ENCODE assay signal across 21 cellular contexts in the genomic region with DNA sequence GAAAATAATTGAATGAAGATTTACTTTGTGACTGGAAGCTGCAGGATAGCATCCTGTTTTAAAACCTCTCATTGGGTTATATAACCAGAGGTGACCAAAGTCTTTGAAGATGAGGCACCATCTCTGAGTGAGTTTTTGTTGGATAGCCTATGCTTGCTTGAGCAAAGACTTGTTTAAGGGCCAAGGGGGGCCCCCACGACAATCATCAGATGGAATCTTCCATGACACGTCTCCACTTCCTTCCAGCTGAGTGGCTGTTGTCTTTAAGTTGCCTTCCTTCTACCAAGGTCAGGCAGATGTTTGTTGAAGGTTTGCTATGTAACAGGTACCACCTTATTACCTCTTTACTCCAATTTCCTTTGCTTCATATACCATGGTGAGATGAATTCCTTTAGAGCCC.
DNase-seq lines count a peak whose midpoint lies in the region; ATAC-seq and TF ChIP-seq lines count a peak whose summit lies in the region.
"Had no signal": no experiment of that assay in that cellular context is flagged by ENCODE, and none has a peak within 500 bp of the region (broad histone marks: within the 10 kb centered on the region; RNA-seq: fewer than 3 reads in every experiment).

No MANE protein-coding gene starts in this region.

- peak; percentile 71 for ATAC-seq in activated CD4-positive, alpha-beta T cell treated with anti-CD3 and anti-CD28 coated beads for 36 hours
- no peak for ATAC-seq in CD4-positive, CD25-positive, alpha-beta regulatory T cell (ENCODE audit: low read depth in 2 of 2)
- ATAC-seq: foreskin keratinocyte, GM12878, Panc1 had no signal

- peaks cover 1% of the 10 kb centered on the region for H3K36me3 ChIP-seq in CD4-positive, CD25-positive, alpha-beta regulatory T cell (ENCODE audit: control insufficient read depth, insufficient read depth, low read length)
- H3K36me3 ChIP-seq in OCI-LY1 (ENCODE audit: insufficient read depth, low read length) (no peaks in the 10 kb centered on the region), tibial nerve (no peaks in the 10 kb centered on the region)
- H3K36me3 ChIP-seq in effector memory CD4-positive, alpha-beta T cell (ENCODE audit: control insufficient read depth, insufficient read depth, low read length) = no peaks in the 10 kb centered on the region
- H3K36me3 ChIP-seq: HAP-1, right atrium auricular region, SJSA1 had no signal

- no peak for TF ChIP-seq EP300 in tibial nerve (IDR thresholded peaks at IDR 0.05)

- 84 to 92% methylated on average over 2 of the region's 2 CpGs for WGBS in tibial nerve, 2 donors

- H3K27me3 ChIP-seq in CD4-positive, CD25-positive, alpha-beta regulatory T cell (ENCODE audit: control insufficient read depth, insufficient read depth, low read length) = no peaks in the 10 kb centered on the region
- no peaks in the 10 kb centered on the region for H3K27me3 ChIP-seq in OCI-LY1 (ENCODE audit: insufficient read depth, low read length)
- no peaks in the 10 kb centered on the region for H3K27me3 ChIP-seq in effector memory CD4-positive, alpha-beta T cell (replicated peaks; ENCODE audit: control insufficient read depth, insufficient read depth, low read length, poor library complexity, severe bottlenecking)
- H3K27me3 ChIP-seq in tibial nerve = no peaks in the 10 kb centered on the region
- H3K27me3 ChIP-seq: BE2C, foreskin keratinocyte, right atrium auricular region, SJSA1 had no signal

- TF ChIP-seq CTCF in OCI-LY1 (IDR thresholded peaks at IDR 0.05; ENCODE audit: low read length) (no peak), tibial nerve (IDR thresholded peaks at IDR 0.05) (no peak)

- no peaks in the 10 kb centered on the region for H3F3A ChIP-seq in OCI-LY1 (ENCODE audit: insufficient read depth, low read length)

- no peaks in the 10 kb centered on the region for H3K9me3 ChIP-seq in CD4-positive, CD25-positive, alpha-beta regulatory T cell (ENCODE audit: control insufficient read depth in 2 of 2, low read length in 2 of 2)
- no peaks in the 10 kb centered on the region for H3K9me3 ChIP-seq in OCI-LY1 (ENCODE audit: low read length)
- no peaks in the 10 kb centered on the region for H3K9me3 ChIP-seq in effector memory CD4-positive, alpha-beta T cell (ENCODE audit: control insufficient read depth, low read length)
- no peaks in the 10 kb centered on the region for H3K9me3 ChIP-seq in tibial nerve
- H3K9me3 ChIP-seq: BE2C, HAP-1, right atrium auricular region, SJSA1 had no signal

- peaks cover 4% of the 10 kb centered on the region for H3K4me1 ChIP-seq in CD4-positive, CD25-positive, alpha-beta regulatory T cell (ENCODE audit: control insufficient read depth, insufficient read depth, low read length, poor library complexity, severe bottlenecking)
- H3K4me1 ChIP-seq in OCI-LY1 (ENCODE audit: insufficient read depth, low read length, severe bottlenecking) = peaks cover 58% of the 10 kb centered on the region
- H3K4me1 ChIP-seq in effector memory CD4-positive, alpha-beta T cell (ENCODE audit: control insufficient read depth, insufficient read depth, low read length, poor library complexity, severe bottlenecking) = no peaks in the 10 kb centered on the region
- peaks cover 0 to 32% (median 9%) of the 10 kb centered on the region in 4 donors for H3K4me1 ChIP-seq in tibial nerve
- H3K4me1 ChIP-seq: HAP-1, right atrium auricular region had no signal

- no peaks in the 10 kb centered on the region for H4K20me1 ChIP-seq in OCI-LY1 (ENCODE audit: insufficient read depth, low read length)

- H3K4me2 ChIP-seq in OCI-LY1 (ENCODE audit: low read length) = peak overlapping the region; percentile 3; the same call in 1 of the 2 replicates

- H3K27me3 Mint-ChIP-seq in activated CD4-positive, alpha-beta T cell treated with anti-CD3 and anti-CD28 coated beads for 36 hours = no peaks in the 10 kb centered on the region
- H3K27me3 Mint-ChIP-seq in CD4-positive, CD25-positive, alpha-beta regulatory T cell = no peaks in the 10 kb centered on the region
- H3K27me3 Mint-ChIP-seq in activated naive CD8-positive, alpha-beta T cell = no peaks in the 10 kb centered on the region

- peaks cover 24% of the 10 kb centered on the region for H3K36me3 Mint-ChIP-seq in activated CD4-positive, alpha-beta T cell treated with anti-CD3 and anti-CD28 coated beads for 36 hours (ENCODE audit: low read depth)
- H3K36me3 Mint-ChIP-seq in CD4-positive, CD25-positive, alpha-beta regulatory T cell = peaks cover 23% of the 10 kb centered on the region
- peaks cover 8% of the 10 kb centered on the region for H3K36me3 Mint-ChIP-seq in activated naive CD8-positive, alpha-beta T cell

- H3K9me3 Mint-ChIP-seq in activated CD4-positive, alpha-beta T cell treated with anti-CD3 and anti-CD28 coated beads for 36 hours (ENCODE audit: low read depth) = no peaks in the 10 kb centered on the region
- no peaks in the 10 kb centered on the region for H3K9me3 Mint-ChIP-seq in CD4-positive, CD25-positive, alpha-beta regulatory T cell
- H3K9me3 Mint-ChIP-seq in activated naive CD8-positive, alpha-beta T cell (ENCODE audit: low read depth) = no peaks in the 10 kb centered on the region
- H3K9me3 Mint-ChIP-seq: activated B cell treated with CpG ODN at 0.5 μM for 24 hours had no signal

- H3K27ac ChIP-seq in CD4-positive, CD25-positive, alpha-beta regulatory T cell (ENCODE audit: insufficient read depth, low read length, poor library complexity, severe bottlenecking) = no peak overlapping the region
- H3K27ac ChIP-seq in OCI-LY1 (ENCODE audit: low read depth, low read length, poor library complexity, severe bottlenecking) = peak overlapping the region; percentile 24
- H3K27ac ChIP-seq in effector memory CD4-positive, alpha-beta T cell (ENCODE audit: insufficient read depth, low read length, poor library complexity, severe bottlenecking) = no peak overlapping the region
- H3K27ac ChIP-seq in tibial nerve = no peak overlapping the region
- H3K27ac ChIP-seq: foreskin keratinocyte, right atrium auricular region, SJSA1 had no signal

- CTCF ChIA-PET in activated CD4-positive, alpha-beta T cell treated with anti-CD3 and anti-CD28 coated beads for 36 hours (lab: Charles Lee) = interaction anchor here (0.6 to 1.3 kb wide), 2 partner anchors 16 to 76 kb away, joined by 3 to 4 read pairs; no protein-coding TSS in a partner anchor

- POLR2A ChIA-PET in activated CD4-positive, alpha-beta T cell treated with anti-CD3 and anti-CD28 coated beads for 36 hours (lab: Charles Lee) = no interaction called here

- H3K27ac Mint-ChIP-seq in activated CD4-positive, alpha-beta T cell treated with anti-CD3 and anti-CD28 coated beads for 36 hours = no peak overlapping the region
- peak overlapping the region in 2 of 3 donors; percentile 55 to 74 for H3K27ac Mint-ChIP-seq in CD4-positive, CD25-positive, alpha-beta regulatory T cell
- H3K27ac Mint-ChIP-seq in activated naive CD8-positive, alpha-beta T cell = peak overlapping the region; percentile 10
- H3K27ac Mint-ChIP-seq: activated B cell treated with CpG ODN at 0.5 μM for 24 hours had no signal

- no peaks in the 10 kb centered on the region for H3K79me2 ChIP-seq in OCI-LY1 (ENCODE audit: insufficient read depth, low read length)

- intact Hi-C loops in activated CD4-positive, alpha-beta T cell treated with anti-CD3 and anti-CD28 coated beads for 36 hours (cut with DNase I, micrococcal nuclease) = no loop called here

- H3K9me2 ChIP-seq in OCI-LY1 (ENCODE audit: low read depth, low read length) = no peaks in the 10 kb centered on the region

- H2AFZ ChIP-seq in OCI-LY1 (ENCODE audit: low read length) = no peak overlapping the region

- peak; percentile 64 for DNase-seq in activated CD4-positive, alpha-beta T cell treated with anti-CD3 and anti-CD28 coated beads for 36 hours
- no peak for DNase-seq in activated CD4-positive, alpha-beta T cell treated with anti-CD3 and anti-CD28 coated beads, Interleukin-2, amount 50 U/mL, for 4 hours
- DNase-seq in CD4-positive, CD25-positive, alpha-beta regulatory T cell = peak in 1 of 3 donors; percentile 59
- no peak for DNase-seq in effector memory CD4-positive, alpha-beta T cell
- DNase-seq in GM19240 (ENCODE audit: insufficient read length, low spot score) = no peak
- DNase-seq in tibial nerve (ENCODE audit: low spot score in 2 of 2) = no peak
- DNase-seq: activated B cell treated with CpG ODN at 0.5 μM for 24 hours, amygdala, BE2C, caudate nucleus, foreskin keratinocyte, MV-4-11, NCI-H2029, NCI-H345 had no signal

- H3K4me3 ChIP-seq in CD4-positive, CD25-positive, alpha-beta regulatory T cell (ENCODE audit: low read depth, low read length) = no peak overlapping the region
- H3K4me3 ChIP-seq in OCI-LY1 (ENCODE audit: low read depth, low read length, poor library complexity, severe bottlenecking) (no peak overlapping the region), tibial nerve (no peak overlapping the region)
- H3K4me3 ChIP-seq in effector memory CD4-positive, alpha-beta T cell (ENCODE audit: insufficient read depth, low read depth, low read length, poor library complexity, severe bottlenecking) = no peak overlapping the region
- H3K4me3 ChIP-seq: GM12878, HAP-1, right atrium auricular region, SJSA1 had no signal

- no peak overlapping the region for H3K9ac ChIP-seq in OCI-LY1 (ENCODE audit: low read length)

- peaks cover 73% of the 10 kb centered on the region for H3K4me1 Mint-ChIP-seq in activated CD4-positive, alpha-beta T cell treated with anti-CD3 and anti-CD28 coated beads for 36 hours
- H3K4me1 Mint-ChIP-seq in CD4-positive, CD25-positive, alpha-beta regulatory T cell = peaks cover 5 to 81% (median 44%) of the 10 kb centered on the region in 4 donors
- peaks cover 75% of the 10 kb centered on the region for H3K4me1 Mint-ChIP-seq in activated naive CD8-positive, alpha-beta T cell (ENCODE audit: low read depth)
- H3K4me1 Mint-ChIP-seq: activated B cell treated with CpG ODN at 0.5 μM for 24 hours had no signal

- TF ChIP-seq POLR2A in tibial nerve (IDR thresholded peaks at IDR 0.05) = no peak

- H3K4me3 Mint-ChIP-seq in activated CD4-positive, alpha-beta T cell treated with anti-CD3 and anti-CD28 coated beads for 36 hours = no peak overlapping the region
- peak overlapping the region in 1 of 4 donors; percentile 5 for H3K4me3 Mint-ChIP-seq in CD4-positive, CD25-positive, alpha-beta regulatory T cell
- H3K4me3 Mint-ChIP-seq in activated naive CD8-positive, alpha-beta T cell = peak overlapping the region; percentile 36
- H3K4me3 Mint-ChIP-seq: activated B cell treated with CpG ODN at 0.5 μM for 24 hours had no signal
